Comparison of ENCODE assay signal across 1 cellular context in the genomic region with DNA sequence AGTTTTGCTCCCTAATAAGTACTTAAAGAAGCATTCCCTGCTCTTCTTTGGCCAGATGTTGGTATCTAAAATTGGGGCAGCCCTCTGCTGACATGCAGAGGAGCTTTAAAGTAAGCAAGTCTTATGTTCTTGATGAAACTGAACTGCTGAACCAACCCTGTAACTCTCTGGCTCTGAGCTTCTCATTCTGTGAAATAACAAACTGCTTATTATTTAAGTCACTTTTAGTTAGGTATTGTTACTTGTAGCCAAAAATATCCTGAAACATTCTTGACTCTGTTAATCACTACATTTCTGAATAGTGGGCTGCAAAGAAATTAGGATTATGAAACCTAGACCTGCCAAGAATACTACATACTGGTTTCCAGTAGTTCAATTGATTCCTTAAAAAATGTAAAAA.
TF ChIP-seq lines count a peak whose summit lies in the region.

No MANE protein-coding gene starts in this region.

TF ChIP-seq in IMR-90, 13 proteins besides CTCF, POLR2A, EP300 and RAD21:
- TF ChIP-seq BHLHE40 (IDR thresholded peaks at IDR 0.05; ENCODE audit: low read depth, low read length), result no peak
- TF ChIP-seq, protein P1, sequence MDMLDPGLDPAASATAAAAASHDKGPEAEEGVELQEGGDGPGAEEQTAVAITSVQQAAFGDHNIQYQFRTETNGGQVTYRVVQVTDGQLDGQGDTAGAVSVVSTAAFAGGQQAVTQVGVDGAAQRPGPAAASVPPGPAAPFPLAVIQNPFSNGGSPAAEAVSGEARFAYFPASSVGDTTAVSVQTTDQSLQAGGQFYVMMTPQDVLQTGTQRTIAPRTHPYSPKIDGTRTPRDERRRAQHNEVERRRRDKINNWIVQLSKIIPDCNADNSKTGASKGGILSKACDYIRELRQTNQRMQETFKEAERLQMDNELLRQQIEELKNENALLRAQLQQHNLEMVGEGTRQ (IDR thresholded peaks at IDR 0.05; ENCODE audit: low read depth, low read length), result no peak
- no peak for TF ChIP-seq FOS (IDR thresholded peaks at IDR 0.05; ENCODE audit: low read depth, low read length)
- TF ChIP-seq MAZ (IDR thresholded peaks at IDR 0.05; ENCODE audit: borderline replicate concordance, low read depth, low read length), result no peak
- no peak for TF ChIP-seq MAFK (IDR thresholded peaks at IDR 0.05; ENCODE audit: low read depth, low read length)
- TF ChIP-seq SMC3 (IDR thresholded peaks at IDR 0.05; ENCODE audit: low read depth, low read length), result no peak
- no peak for TF ChIP-seq RCOR1 (IDR thresholded peaks at IDR 0.05; ENCODE audit: insufficient replicate concordance, low read length)
- TF ChIP-seq CHD1 (IDR thresholded peaks at IDR 0.05; ENCODE audit: low read depth, low read length), result no peak
- TF ChIP-seq ELK1 (IDR thresholded peaks at IDR 0.05; ENCODE audit: borderline replicate concordance, low read depth, low read length), result no peak
- no peak for TF ChIP-seq RFX5 (IDR thresholded peaks at IDR 0.05; ENCODE audit: low read depth, low read length)
- no peak for TF ChIP-seq NFE2L2 (IDR thresholded peaks at IDR 0.05; ENCODE audit: low read depth, low read length)
- no peak for TF ChIP-seq MXI1 (IDR thresholded peaks at IDR 0.05; ENCODE audit: borderline replicate concordance, low read depth, low read length)
- no peak for TF ChIP-seq CEBPB (IDR thresholded peaks at IDR 0.05; ENCODE audit: low read depth, low read length)
